ENCODE assay signal across 8 cellular contexts in genomic region chr2:61538920-61539559, GRCh38. TPM values are rescaled to one million over a fixed set of nuclear protein-coding genes. Genes with fewer than 3 reads are reported as not detected.
DNase-seq lines count a peak whose midpoint lies in the region; ATAC-seq and TF ChIP-seq lines count a peak whose summit lies in the region.

No MANE protein-coding gene starts in this region.

- H3K27me3 Mint-ChIP-seq in T-cell: peaks cover 0 to 1% of the 10 kb centered on the region in 2 donors

- H3K27ac ChIP-seq in brain microvascular endothelial cell (peak overlapping the region; percentile 90), liver (ENCODE audit: low read depth in 1 of 2, low read length in 2 of 2) (peak overlapping the region; percentile 97 to 98)

- POLR2A ChIA-PET in T-cell (lab: Charles Lee): interaction anchor here in 1 of 2 donors (0.5 to 1.9 kb wide), 10 partner anchors 20 to 804 kb away, joined by 3 to 16 read pairs (median 4); partner anchors contain the start of gene REL

- H3K4me3 Mint-ChIP-seq in T-cell: peak overlapping the region; percentile 90 to 99 (median 93)

- TF ChIP-seq CTCF in brain microvascular endothelial cell (IDR thresholded peaks at IDR 0.05; ENCODE audit: low read depth, low read length, missing control alignments) (no peak), liver (IDR thresholded peaks at IDR 0.05; ENCODE audit: low read depth, low read length, missing input control) (no peak)

- ATAC-seq in GM18517 (IDR thresholded peaks at IDR 0.05; ENCODE audit: unreplicated experiment) (peak; percentile 3), T-cell (replicated peaks in 1 of 4) (no peak), GM21381 (IDR thresholded peaks at IDR 0.05; ENCODE audit: unreplicated experiment) (no peak)

- H3K27me3 ChIP-seq in brain microvascular endothelial cell (replicated peaks) (no peaks in the 10 kb centered on the region), liver (ENCODE audit: control insufficient read depth in 4 of 4, insufficient read depth in 4 of 4, low read length in 3 of 4) (no peaks in the 10 kb centered on the region)

- peaks cover 3% of the 10 kb centered on the region for H3K36me3 Mint-ChIP-seq in T-cell

- H3K36me3 ChIP-seq in brain microvascular endothelial cell (replicated peaks): no peaks in the 10 kb centered on the region
- H3K36me3 ChIP-seq in liver (ENCODE audit: control insufficient read depth in 4 of 4, insufficient read depth in 3 of 4, low read depth in 1 of 4, low read length in 3 of 4): no peaks in the 10 kb centered on the region

- H3K4me3 ChIP-seq in brain microvascular endothelial cell (ENCODE audit: low read depth, low read length): peak overlapping the region; percentile 60
- H3K4me3 ChIP-seq in liver (ENCODE audit: low read depth in 1 of 3, low read length in 3 of 3): peak overlapping the region; percentile 43 to 98 (median 57)

- peak in 1 of 2 donors; percentile 3 for TF ChIP-seq RAD21 in liver (IDR thresholded peaks at IDR 0.05)

- no peaks in the 10 kb centered on the region for H3K9me3 Mint-ChIP-seq in T-cell

- peaks cover 30 to 39% (median 35%) of the 10 kb centered on the region in 3 donors for H3K4me1 Mint-ChIP-seq in T-cell

- in situ Hi-C loops in brain microvascular endothelial cell (cut with HindIII; ENCODE audit: low pct_ligation_motif_present, low sequenced_read_pairs): no loop called here

- peak overlapping the region; percentile 99 to 100 for H3K27ac Mint-ChIP-seq in T-cell

- H3K4me1 ChIP-seq in liver (ENCODE audit: control insufficient read depth in 4 of 4, insufficient read depth in 4 of 4, low read length in 3 of 4): peaks cover 2 to 24% (median 11%) of the 10 kb centered on the region in 4 donors

- peak overlapping the region; percentile 89 for H3K9ac ChIP-seq in liver (ENCODE audit: low read depth in 1 of 2, low read length in 2 of 2)

- WGBS in liver: 13% methylated on average over 19 of the region's 19 CpGs

- H3K9me3 ChIP-seq in liver (ENCODE audit: control insufficient read depth in 4 of 4, low read length in 3 of 4): no peaks in the 10 kb centered on the region

- CTCF ChIA-PET in T-cell (lab: Charles Lee): interaction anchor here in 1 of 2 donors (0.6 to 0.8 kb wide), 3 partner anchors 9 to 171 kb away, joined by 3 read pairs; no protein-coding TSS in a partner anchor

- peak; percentile 15 for DNase-seq in NCI-H1092 (lab: John Stamatoyannopoulos, UW)
- peak in 28 of 34 experiments; percentile 3 to 42 (median 15) for DNase-seq in T-cell
- no peak for DNase-seq in brain microvascular endothelial cell
- peak; percentile 27 to 42 for DNase-seq in stimulated activated CD4-positive, alpha-beta T cell treated with anti-CD3 and anti-CD28 coated beads, Interleukin-4, amount 100 ng/mL, for 48 hours (ENCODE audit: low read depth in 2 of 2)
- no peak for DNase-seq in 8988T

TF ChIP-seq in liver, 16 proteins besides CTCF, POLR2A, EP300 and RAD21:
- TF ChIP-seq EGR1 (IDR thresholded peaks at IDR 0.05; ENCODE audit: low read depth in 2 of 2) (peak in 1 of 2 donors; percentile 12), SP1 (IDR thresholded peaks at IDR 0.05) (no peak), JUND (IDR thresholded peaks at IDR 0.05) (peak in 1 of 2 donors; percentile 21)

RNA-seq across cellular contexts. Expression of gene XPO1, which starts 0.9 kb away (rescaled TPM):
- total RNA-seq in T-cell (100 to 1,000 TPM; 116 to 142 (median 130) TPM), liver (100 to 1,000 TPM in 1 of 2 donors, 10 to 100 TPM in 1; 62.0 to 149 TPM)
- polyA plus RNA-seq in liver: 10 to 100 TPM; 15.0 to 20.6 TPM

Comparison
In these comparisons a context has a peak if more than half of its experiments do, and no peak if none do; other contexts are left out.
1. DNase-seq: peak in NCI-H1092 (single experiment), T-cell (28 of 34) and stimulated activated CD4-positive, alpha-beta T cell treated with anti-CD3 and anti-CD28 coated beads, Interleukin-4, amount 100 ng/mL, for 48 hours (2 of 2); none in brain microvascular endothelial cell (single experiment) and 8988T (single experiment).